Comparison of ENCODE assay signal across 1 cellular context in genomic region chr2:189276277-189276676, GRCh38.
TF ChIP-seq lines count a peak whose summit lies in the region.

No MANE protein-coding gene starts in this region.

TF ChIP-seq in SK-N-SH, 30 proteins besides CTCF, POLR2A, EP300 and RAD21 (continued from another document):
- no peak for TF ChIP-seq IRF3 (IDR thresholded peaks at IDR 0.05; ENCODE audit: low read depth, low read length)
- TF ChIP-seq SIN3A (IDR thresholded peaks at IDR 0.05; ENCODE audit: borderline replicate concordance, low read depth, low read length), result no peak
- peak; percentile 86 for TF ChIP-seq TEAD4 (IDR thresholded peaks at IDR 0.05; ENCODE audit: borderline replicate concordance, insufficient read depth)
- TF ChIP-seq MEF2A (IDR thresholded peaks at IDR 0.05; ENCODE audit: borderline replicate concordance, low read depth), result 0 out of 2 replicates have a peak, but pooled peaks have one; percentile 15
